Comparison of ENCODE assay signal across 20 cellular contexts in the genomic region with DNA sequence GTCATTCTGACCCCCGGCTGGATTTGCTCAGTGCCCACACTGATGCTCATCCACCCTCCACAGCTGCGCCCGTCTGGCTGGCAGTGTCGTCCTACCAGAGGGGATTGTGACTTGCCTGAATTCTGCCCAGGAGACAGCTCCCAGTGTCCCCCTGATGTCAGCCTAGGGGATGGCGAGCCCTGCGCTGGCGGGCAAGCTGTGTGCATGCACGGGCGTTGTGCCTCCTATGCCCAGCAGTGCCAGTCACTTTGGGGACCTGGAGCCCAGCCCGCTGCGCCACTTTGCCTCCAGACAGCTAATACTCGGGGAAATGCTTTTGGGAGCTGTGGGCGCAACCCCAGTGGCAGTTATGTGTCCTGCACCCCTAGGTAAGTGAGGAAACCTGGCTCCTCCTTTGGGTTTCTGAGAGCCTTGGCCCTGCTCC. TPM values are rescaled to one million over a fixed set of nuclear protein-coding genes. Genes with fewer than 3 reads are reported as not detected.
DNase-seq lines count a peak whose midpoint lies in the region; ATAC-seq and TF ChIP-seq lines count a peak whose summit lies in the region.
"Had no signal": no experiment of that assay in that cellular context is flagged by ENCODE, and none has a peak within 500 bp of the region (broad histone marks: within the 10 kb centered on the region; RNA-seq: fewer than 3 reads in every experiment).

No MANE protein-coding gene starts in this region.

- ATAC-seq in foreskin keratinocyte, result no peak
- ATAC-seq: activated T-cell treated with anti-CD3 and anti-CD28 coated beads, Interleukin-2, amount 50 U/mL, for 72 hours; psoas muscle; stimulated activated effector memory CD8-positive, alpha-beta T cell treated with anti-CD3 and anti-CD28 coated beads, Interleukin-12 subunit alpha, Interleukin-12 subunit beta, amount 100 ng/mL, for 72 hours had no signal

- no peak overlapping the region for H3K4me3 ChIP-seq in GM12875 (ENCODE audit: low read depth, low read length)
- H3K4me3 ChIP-seq: cardiac muscle cell, hepatocyte, psoas muscle, SJCRH30, thyroid gland had no signal

- H3K27me3 ChIP-seq in foreskin keratinocyte, result no peaks in the 10 kb centered on the region
- H3K27me3 ChIP-seq: hepatocyte, SJCRH30, thyroid gland had no signal

- H3K27ac ChIP-seq in foreskin keratinocyte, result no peak overlapping the region
- H3K27ac ChIP-seq: cardiac muscle cell, hepatocyte, psoas muscle, SJCRH30, thyroid gland had no signal

- H3K4me1 ChIP-seq in foreskin keratinocyte, result peaks cover 3% of the 10 kb centered on the region

- peak; percentile 22; the same call in 1 of the 2 replicates for TF ChIP-seq CTCF in GM12875 (IDR thresholded peaks at IDR 0.05; ENCODE audit: borderline replicate concordance, insufficient read depth, low read depth, low read length)
- TF ChIP-seq CTCF in foreskin keratinocyte (conservative IDR thresholded peaks at IDR 0.05), result peak; percentile 32

- DNase-seq in RPMI8226 (peak; percentile 39), foreskin keratinocyte (no peak), middle frontal gyrus (ENCODE audit: extremely low spot score, low spot score) (no peak), AG08395 (ENCODE audit: low spot score) (no peak)
- DNase-seq: activated naive CD8-positive, alpha-beta T cell treated with anti-CD3 and anti-CD28 coated beads for 36 hours; activated T-cell treated with anti-CD3 and anti-CD28 coated beads, Interleukin-2, amount 50 U/mL, for 72 hours; mesenchymal stem cell; MV-4-11; NCI-H526; psoas muscle; SJCRH30; stimulated activated CD4-positive, alpha-beta T cell treated with anti-CD3 and anti-CD28 coated beads, Interleukin-12 subunit alpha, Interleukin-12 subunit beta, amount 100 ng/mL, for 4 hours; thyroid gland had no signal

RNA-seq across cellular contexts. Expression of gene EFNA4, which starts 5.7 kb away (rescaled TPM):
- 10.0 and 10.9 TPM in 2 replicates for total RNA-seq in foreskin keratinocyte
- 16.8 and 17.7 TPM in 2 replicates for polyA plus RNA-seq in foreskin keratinocyte

RNA-seq across cellular contexts. Expression of gene ADAM15, which starts 6.7 kb away (rescaled TPM):
- total RNA-seq in foreskin keratinocyte, result 214 and 242 TPM in 2 replicates
- 201 and 244 TPM in 2 replicates for polyA plus RNA-seq in foreskin keratinocyte

RNA-seq across cellular contexts. Expression of gene EFNA3, which starts 20.8 kb away (rescaled TPM):
- total RNA-seq in foreskin keratinocyte, result 4.1 and 4.2 TPM in 2 replicates
- 4.3 and 5.0 TPM in 2 replicates for polyA plus RNA-seq in foreskin keratinocyte

RNA-seq across cellular contexts. Expression of gene DCST1, which starts 24.2 kb away (rescaled TPM):
- total RNA-seq in foreskin keratinocyte, result not detected in 2 replicates
- not detected in 2 replicates for polyA plus RNA-seq in foreskin keratinocyte
- total RNA-seq: activated naive CD8-positive, alpha-beta T cell treated with anti-CD3 and anti-CD28 coated beads for 36 hours; cardiac muscle cell; kidney epithelial cell; OCI-LY7; SJCRH30 had no signal
- polyA plus RNA-seq: BJ, hepatocyte, psoas muscle had no signal

RNA-seq across cellular contexts. Expression of gene DCST2, which starts 24.2 kb away (rescaled TPM):
- total RNA-seq in foreskin keratinocyte, result 0.07 and 0.27 TPM in 2 replicates
- 0.11 and 0.12 TPM in 2 replicates for polyA plus RNA-seq in foreskin keratinocyte
- total RNA-seq: kidney epithelial cell, SJCRH30 had no signal
